In the genomic region with DNA sequence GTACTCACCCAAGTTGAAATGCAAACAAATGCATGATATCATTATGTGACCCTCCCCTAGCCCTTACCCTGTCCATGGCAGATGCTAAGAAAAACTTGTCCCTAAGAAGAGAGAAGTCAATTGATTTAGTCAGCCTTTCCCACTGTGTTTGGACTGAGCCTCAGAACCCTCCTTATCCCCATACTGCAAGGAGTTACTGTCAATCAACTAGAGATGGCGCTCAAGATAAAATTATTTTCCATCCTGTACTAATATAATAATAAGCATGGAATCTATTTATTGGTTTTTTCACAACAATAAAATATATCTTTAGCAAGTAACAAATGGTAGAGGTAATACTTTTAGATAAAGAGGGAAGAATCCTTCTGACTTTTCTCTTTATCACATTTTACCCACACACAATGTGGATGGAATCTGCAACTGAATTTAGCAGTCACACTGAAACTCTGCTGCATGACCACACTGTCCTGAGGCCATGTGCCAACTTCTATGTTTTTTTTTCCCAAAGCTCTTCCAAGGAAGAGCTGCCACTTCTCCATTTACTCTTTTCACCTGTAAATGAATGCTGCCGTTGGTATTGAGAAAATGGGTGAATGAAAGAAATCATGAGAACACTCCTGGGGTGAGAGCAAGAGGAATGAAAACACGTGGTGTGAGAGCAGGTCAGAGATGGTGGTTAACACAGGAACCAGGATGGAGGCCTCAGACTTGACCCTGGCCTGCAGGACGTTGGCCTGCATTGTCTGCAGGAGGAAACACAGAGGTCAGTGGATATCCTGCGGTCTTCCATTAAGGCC, we compare ENCODE assay signal across 8 cellular contexts. TPM values are rescaled to one million over a fixed set of nuclear protein-coding genes. Genes with fewer than 3 reads are reported as not detected.
DNase-seq lines count a peak whose midpoint lies in the region; ATAC-seq and TF ChIP-seq lines count a peak whose summit lies in the region.
"Had no signal": no experiment of that assay in that cellular context is flagged by ENCODE, and none has a peak within 500 bp of the region (broad histone marks: within the 10 kb centered on the region; RNA-seq: fewer than 3 reads in every experiment).

No MANE protein-coding gene starts in this region.

- H3F3A ChIP-seq in PC-9 (ENCODE audit: insufficient read depth, low read depth), result peaks cover 76% of the 10 kb centered on the region

- peak overlapping the region; percentile 98 for H3K4me2 ChIP-seq in PC-9

- TF ChIP-seq CTCF in PC-9 (conservative IDR thresholded peaks at IDR 0.05), result no peak
- no peak for TF ChIP-seq CTCF in esophagus muscularis mucosa (IDR thresholded peaks at IDR 0.05)
- no peak for TF ChIP-seq CTCF in glutamatergic neuron (IDR thresholded peaks at IDR 0.05; ENCODE audit: partially characterized antibody, unreplicated experiment)

- no peaks in the 10 kb centered on the region for H3K27me3 Mint-ChIP-seq in stimulated activated memory B cell treated with anti-CD40 and anti-IgM and Interleukin-4, amounts not matched to agents 10 μg/mL and 1 μg/mL and 100 μg/mL, for 72 hours
- H3K27me3 Mint-ChIP-seq in glutamatergic neuron (ENCODE audit: unreplicated experiment), result no peaks in the 10 kb centered on the region

- CTCF ChIA-PET in PC-9 (lab: Charles Lee), result interaction anchor here (0.6 kb wide), 1 partner anchor 328 kb away, joined by 3 read pairs; no protein-coding TSS in a partner anchor

- H3K9me3 Mint-ChIP-seq in stimulated activated memory B cell treated with anti-CD40 and anti-IgM and Interleukin-4, amounts not matched to agents 10 μg/mL and 1 μg/mL and 100 μg/mL, for 72 hours, result no peaks in the 10 kb centered on the region
- no peaks in the 10 kb centered on the region for H3K9me3 Mint-ChIP-seq in glutamatergic neuron (ENCODE audit: unreplicated experiment)

- peaks cover 100% of the 10 kb centered on the region for H3K4me1 ChIP-seq in PC-9 (replicated peaks; ENCODE audit: insufficient read depth)
- H3K4me1 ChIP-seq in esophagus muscularis mucosa, result peaks cover 21 to 72% (median 56%) of the 10 kb centered on the region in 4 donors

- H3K36me3 ChIP-seq in PC-9 (ENCODE audit: low read depth), result peaks cover 8% of the 10 kb centered on the region
- H3K36me3 ChIP-seq in esophagus muscularis mucosa, result no peaks in the 10 kb centered on the region

- peak overlapping the region; percentile 89 for H3K27ac Mint-ChIP-seq in stimulated activated memory B cell treated with anti-CD40 and anti-IgM and Interleukin-4, amounts not matched to agents 10 μg/mL and 1 μg/mL and 100 μg/mL, for 72 hours
- H3K27ac Mint-ChIP-seq in glutamatergic neuron (ENCODE audit: unreplicated experiment), result no peak overlapping the region

- POLR2A ChIA-PET in PC-9 (lab: Charles Lee; ENCODE audit: unreplicated experiment), result interaction anchor here (0.6 to 1.2 kb wide), 3 partner anchors 10 to 34 kb away, joined by 3 to 4 read pairs (median 3); no protein-coding TSS in a partner anchor

- no peak overlapping the region for H3K4me3 ChIP-seq in PC-9
- H3K4me3 ChIP-seq in esophagus muscularis mucosa, result no peak overlapping the region

- H4K20me1 ChIP-seq in PC-9 (ENCODE audit: insufficient read depth), result no peaks in the 10 kb centered on the region

- no peak overlapping the region for H2AFZ ChIP-seq in PC-9

- no peak for TF ChIP-seq POLR2A in esophagus muscularis mucosa (IDR thresholded peaks at IDR 0.05; ENCODE audit: low read depth)

- no peak for DNase-seq in PC-9
- DNase-seq in esophagus muscularis mucosa (ENCODE audit: extremely low spot score), result no peak
- no peak for DNase-seq in glutamatergic neuron
- DNase-seq in NCI-H1694 (lab: John Stamatoyannopoulos, UW), result no peak
- DNase-seq: NCI-H524 treated with DMSO at 0.1 percent for 48 hours had no signal

- peaks cover 93% of the 10 kb centered on the region for H3K4me1 Mint-ChIP-seq in stimulated activated memory B cell treated with anti-CD40 and anti-IgM and Interleukin-4, amounts not matched to agents 10 μg/mL and 1 μg/mL and 100 μg/mL, for 72 hours
- H3K4me1 Mint-ChIP-seq in glutamatergic neuron (ENCODE audit: low read depth, unreplicated experiment), result no peaks in the 10 kb centered on the region

- H3K27me3 ChIP-seq in PC-9 (ENCODE audit: insufficient read depth, low read depth) (no peaks in the 10 kb centered on the region), esophagus muscularis mucosa (no peaks in the 10 kb centered on the region)

- no peak for TF ChIP-seq EP300 in esophagus muscularis mucosa (IDR thresholded peaks at IDR 0.05)

- no TSS peak for BruUV-seq in PC-9 (replicated peaks; lab: Mats Ljungman, UMichigan)

- H3K4me3 Mint-ChIP-seq in stimulated activated memory B cell treated with anti-CD40 and anti-IgM and Interleukin-4, amounts not matched to agents 10 μg/mL and 1 μg/mL and 100 μg/mL, for 72 hours, result no peak overlapping the region
- no peak overlapping the region for H3K4me3 Mint-ChIP-seq in glutamatergic neuron (ENCODE audit: unreplicated experiment)

- intact Hi-C loops in PC-9 (cut with micrococcal nuclease; ENCODE audit: unreplicated experiment), result no loop called here
- intact Hi-C loops in esophagus muscularis mucosa (cut with DNase I), result no loop called here

- no peaks in the 10 kb centered on the region for H3K36me3 Mint-ChIP-seq in stimulated activated memory B cell treated with anti-CD40 and anti-IgM and Interleukin-4, amounts not matched to agents 10 μg/mL and 1 μg/mL and 100 μg/mL, for 72 hours
- no peaks in the 10 kb centered on the region for H3K36me3 Mint-ChIP-seq in glutamatergic neuron (ENCODE audit: unreplicated experiment)

- 59% methylated on average over 5 of the region's 5 CpGs for WGBS in esophagus muscularis mucosa

- peaks cover 66% of the 10 kb centered on the region for H3K79me2 ChIP-seq in PC-9 (ENCODE audit: low read depth)

- peak; percentile 44 for ATAC-seq in GM21381 (IDR thresholded peaks at IDR 0.05; ENCODE audit: unreplicated experiment)
- no peak for ATAC-seq in stimulated activated memory B cell treated with anti-CD40 and anti-IgM and Interleukin-4, amounts not matched to agents 10 μg/mL and 1 μg/mL and 100 μg/mL, for 72 hours
- no peak for ATAC-seq in GM19455 (IDR thresholded peaks at IDR 0.05; ENCODE audit: unreplicated experiment)

- H3K27ac ChIP-seq in PC-9 (peak overlapping the region; percentile 98), esophagus muscularis mucosa (replicated peaks in 1 of 4) (peak overlapping the region; percentile 66 to 72 (median 70))

- H3K9me3 ChIP-seq in PC-9 (ENCODE audit: insufficient read depth, low read depth) (no peaks in the 10 kb centered on the region), esophagus muscularis mucosa (no peaks in the 10 kb centered on the region)

- no peaks in the 10 kb centered on the region for H3K9me2 ChIP-seq in PC-9 (ENCODE audit: insufficient read depth)

RNA-seq across cellular contexts. Expression of gene NT5E, which starts 10.5 kb away (rescaled TPM):
- 84.6 and 90.4 TPM in 2 replicates for total RNA-seq in PC-9 (2021)
- 10 to 100 TPM; 10.4 to 29.7 (median 18.9) TPM for total RNA-seq in esophagus muscularis mucosa
- total RNA-seq in glutamatergic neuron (ENCODE audit: unreplicated experiment), result 0.29 TPM
